Comparison of ENCODE assay signal across 8 cellular contexts in genomic region chr7:93231799-93232672, GRCh38. TPM values are rescaled to one million over a fixed set of nuclear protein-coding genes. Genes with fewer than 3 reads are reported as not detected.
DNase-seq lines count a peak whose midpoint lies in the region; ATAC-seq and TF ChIP-seq lines count a peak whose summit lies in the region.

Gene VPS50 (plus strand): TSS chr7:93232366. CDS start chr7:93232468, 102 bp downstream.

- intact Hi-C loops in activated CD4-positive, alpha-beta T cell treated with anti-CD3 and anti-CD28 coated beads, Interleukin-2, amount 10 ng/mL, durations not matched to agents 24 days and 14 days (cut with micrococcal nuclease), result loop anchor here (1.0 to 5.0 kb wide), 7 partner anchors 85 to 785 kb away; partner anchors contain the start of genes BET1, CDK6, GATAD1 and PEX1
- intact Hi-C loops in left colon (cut with DNase I, micrococcal nuclease), result no loop called here

- no peaks in the 10 kb centered on the region for H3K4me1 ChIP-seq in BE2C

- H3K27me3 ChIP-seq in BE2C, result no peaks in the 10 kb centered on the region

- H3K9me3 Mint-ChIP-seq in activated CD4-positive, alpha-beta T cell treated with anti-CD3 and anti-CD28 coated beads, Interleukin-2, amount 10 ng/mL, durations not matched to agents 24 days and 14 days, result no peaks in the 10 kb centered on the region

- DNase-seq in BE2C (peak; percentile 93), NCI-H526 treated with DMSO at 0.1 percent for 48 hours (lab: John Stamatoyannopoulos, UW) (peak; percentile 98), cortex of kidney (lab: John Stamatoyannopoulos, UW) (peak; percentile 9), left colon (peak; percentile 95 to 96)
- DNase-seq in activated CD4-positive, alpha-beta T cell treated with anti-CD3 and anti-CD28 coated beads, Interleukin-2, amount 10 ng/mL, durations not matched to agents 24 days and 14 days, result peak; percentile 98
- peak; percentile 93 for DNase-seq in stimulated activated CD4-positive, alpha-beta T cell treated with anti-CD3 and anti-CD28 coated beads, Interleukin-1b, Interleukin-23, amount 100 ng/mL, for 48 hours

- no peak for TF ChIP-seq CTCF in BE2C (IDR thresholded peaks at IDR 0.05; ENCODE audit: low read depth, low read length)

- no peaks in the 10 kb centered on the region for H3K36me3 ChIP-seq in BE2C

- ATAC-seq in GM19324 (IDR thresholded peaks at IDR 0.05; ENCODE audit: low FRiP score, unreplicated experiment) (peak; percentile 99), HG03469 (IDR thresholded peaks at IDR 0.05; ENCODE audit: unreplicated experiment) (peak; percentile 98), left colon (peak; percentile 97)

- no peaks in the 10 kb centered on the region for H3K36me3 Mint-ChIP-seq in activated CD4-positive, alpha-beta T cell treated with anti-CD3 and anti-CD28 coated beads, Interleukin-2, amount 10 ng/mL, durations not matched to agents 24 days and 14 days (ENCODE audit: low read depth)

- H3K27ac Mint-ChIP-seq in activated CD4-positive, alpha-beta T cell treated with anti-CD3 and anti-CD28 coated beads, Interleukin-2, amount 10 ng/mL, durations not matched to agents 24 days and 14 days, result peak within 1 kb of the TSS; percentile 93

- H3K9me3 ChIP-seq in BE2C, result no peaks in the 10 kb centered on the region

- H3K27me3 Mint-ChIP-seq in activated CD4-positive, alpha-beta T cell treated with anti-CD3 and anti-CD28 coated beads, Interleukin-2, amount 10 ng/mL, durations not matched to agents 24 days and 14 days, result peaks cover 4% of the 10 kb centered on the region

- H3K4me1 Mint-ChIP-seq in activated CD4-positive, alpha-beta T cell treated with anti-CD3 and anti-CD28 coated beads, Interleukin-2, amount 10 ng/mL, durations not matched to agents 24 days and 14 days, result peaks cover 13% of the 10 kb centered on the region

- peak within 1 kb of the TSS; percentile 99 for H3K4me3 Mint-ChIP-seq in activated CD4-positive, alpha-beta T cell treated with anti-CD3 and anti-CD28 coated beads, Interleukin-2, amount 10 ng/mL, durations not matched to agents 24 days and 14 days

- peak within 1 kb of the TSS; percentile 87 for H3K4me3 ChIP-seq in BE2C (ENCODE audit: low read depth, low read length)

RNA-seq across cellular contexts. Expression of gene VPS50, which starts in this region (rescaled TPM):
- polyA plus RNA-seq in BE2C (2012; ENCODE audit: insufficient read depth, insufficient read length, low read depth), result 4.4 TPM
- 14.7 and 17.1 TPM in 2 replicates for total RNA-seq in activated CD4-positive, alpha-beta T cell treated with anti-CD3 and anti-CD28 coated beads, Interleukin-2, amount 10 ng/mL, durations not matched to agents 24 days and 14 days
- 10 to 100 TPM; 27.6 to 28.6 TPM for total RNA-seq in left colon

Comparison
In these comparisons a context has a peak if more than half of its experiments do, and no peak if none do; other contexts are left out.
1. Peak in every context shown above with its lines: DNase-seq, ATAC-seq and H3K4me3 ChIP-seq.
2. DNase-seq: peak in every context shown above with its lines; median percentile 98 in NCI-H526 treated with DMSO at 0.1 percent for 48 hours; 98 in activated CD4-positive, alpha-beta T cell treated with anti-CD3 and anti-CD28 coated beads, Interleukin-2, amount 10 ng/mL, durations not matched to agents 24 days and 14 days; 96 in left colon; 93 in BE2C; 93 in stimulated activated CD4-positive, alpha-beta T cell treated with anti-CD3 and anti-CD28 coated beads, Interleukin-1b, Interleukin-23, amount 100 ng/mL, for 48 hours; 9 in cortex of kidney.